1 cellular context compared by ENCODE assay signal in genomic region chr22:35357883-35358621, GRCh38.
TF ChIP-seq lines count a peak whose summit lies in the region.

No MANE protein-coding gene starts in this region.

TF ChIP-seq in IMR-90, 13 proteins besides CTCF, POLR2A, EP300 and RAD21:
- TF ChIP-seq MAZ (IDR thresholded peaks at IDR 0.05; ENCODE audit: borderline replicate concordance, low read depth, low read length) (no peak), SMC3 (IDR thresholded peaks at IDR 0.05; ENCODE audit: low read depth, low read length) (no peak), BHLHE40 (IDR thresholded peaks at IDR 0.05; ENCODE audit: low read depth, low read length) (no peak), MXI1 (IDR thresholded peaks at IDR 0.05; ENCODE audit: borderline replicate concordance, low read depth, low read length) (no peak), RCOR1 (IDR thresholded peaks at IDR 0.05; ENCODE audit: insufficient replicate concordance, low read length) (no peak), RFX5 (IDR thresholded peaks at IDR 0.05; ENCODE audit: low read depth, low read length) (no peak), CHD1 (IDR thresholded peaks at IDR 0.05; ENCODE audit: low read depth, low read length) (no peak), CEBPB (IDR thresholded peaks at IDR 0.05; ENCODE audit: low read depth, low read length) (no peak), NFE2L2 (IDR thresholded peaks at IDR 0.05; ENCODE audit: low read depth, low read length) (no peak), FOS (IDR thresholded peaks at IDR 0.05; ENCODE audit: low read depth, low read length) (no peak), MAFK (IDR thresholded peaks at IDR 0.05; ENCODE audit: low read depth, low read length) (no peak)
- TF ChIP-seq, protein P1, sequence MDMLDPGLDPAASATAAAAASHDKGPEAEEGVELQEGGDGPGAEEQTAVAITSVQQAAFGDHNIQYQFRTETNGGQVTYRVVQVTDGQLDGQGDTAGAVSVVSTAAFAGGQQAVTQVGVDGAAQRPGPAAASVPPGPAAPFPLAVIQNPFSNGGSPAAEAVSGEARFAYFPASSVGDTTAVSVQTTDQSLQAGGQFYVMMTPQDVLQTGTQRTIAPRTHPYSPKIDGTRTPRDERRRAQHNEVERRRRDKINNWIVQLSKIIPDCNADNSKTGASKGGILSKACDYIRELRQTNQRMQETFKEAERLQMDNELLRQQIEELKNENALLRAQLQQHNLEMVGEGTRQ (IDR thresholded peaks at IDR 0.05; ENCODE audit: low read depth, low read length) = no peak
- TF ChIP-seq, protein P2, sequence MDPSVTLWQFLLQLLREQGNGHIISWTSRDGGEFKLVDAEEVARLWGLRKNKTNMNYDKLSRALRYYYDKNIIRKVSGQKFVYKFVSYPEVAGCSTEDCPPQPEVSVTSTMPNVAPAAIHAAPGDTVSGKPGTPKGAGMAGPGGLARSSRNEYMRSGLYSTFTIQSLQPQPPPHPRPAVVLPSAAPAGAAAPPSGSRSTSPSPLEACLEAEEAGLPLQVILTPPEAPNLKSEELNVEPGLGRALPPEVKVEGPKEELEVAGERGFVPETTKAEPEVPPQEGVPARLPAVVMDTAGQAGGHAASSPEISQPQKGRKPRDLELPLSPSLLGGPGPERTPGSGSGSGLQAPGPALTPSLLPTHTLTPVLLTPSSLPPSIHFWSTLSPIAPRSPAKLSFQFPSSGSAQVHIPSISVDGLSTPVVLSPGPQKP (IDR thresholded peaks at IDR 0.05; ENCODE audit: borderline replicate concordance, low read depth, low read length) = no peak
